18 cellular contexts compared by ENCODE assay signal in genomic region chr20:19433371-19434316, GRCh38.
DNase-seq lines count a peak whose midpoint lies in the region; ATAC-seq lines count a peak whose summit lies in the region.
"Had no signal": no experiment of that assay in that cellular context is flagged by ENCODE, and none has a peak within 500 bp of the region (broad histone marks: within the 10 kb centered on the region; RNA-seq: fewer than 3 reads in every experiment).

No MANE protein-coding gene starts in this region.

- H3K27ac Mint-ChIP-seq in activated naive CD8-positive, alpha-beta T cell treated with anti-CD3 and anti-CD28 coated beads, Interleukin-2, amount 50 U/mL, for 24 hours, result no peak overlapping the region
- H3K27ac Mint-ChIP-seq in activated naive CD8-positive, alpha-beta T cell treated with anti-CD3 and anti-CD28 coated beads for 36 hours, result no peak overlapping the region
- H3K27ac Mint-ChIP-seq in activated CD4-positive, alpha-beta T cell treated with anti-CD3 and anti-CD28 coated beads, Interleukin-2, amount 10 ng/mL, durations not matched to agents 24 days and 14 days, result no peak overlapping the region
- H3K27ac Mint-ChIP-seq: activated CD4-positive, alpha-beta T cell treated with anti-CD3 and anti-CD28 coated beads for 36 hours; activated naive CD8-positive, alpha-beta T cell treated with anti-CD3 and anti-CD28 coated beads, Interleukin-2, amount 10 ng/mL, durations not matched to agents 7 days and 5 days had no signal

- H3K4me3 Mint-ChIP-seq in activated naive CD8-positive, alpha-beta T cell treated with anti-CD3 and anti-CD28 coated beads, Interleukin-2, amount 50 U/mL, for 24 hours, result no peak overlapping the region
- H3K4me3 Mint-ChIP-seq in activated naive CD8-positive, alpha-beta T cell treated with anti-CD3 and anti-CD28 coated beads for 36 hours, result no peak overlapping the region
- no peak overlapping the region for H3K4me3 Mint-ChIP-seq in activated CD4-positive, alpha-beta T cell treated with anti-CD3 and anti-CD28 coated beads, Interleukin-2, amount 10 ng/mL, durations not matched to agents 24 days and 14 days
- H3K4me3 Mint-ChIP-seq: activated CD4-positive, alpha-beta T cell treated with anti-CD3 and anti-CD28 coated beads for 36 hours; activated naive CD8-positive, alpha-beta T cell treated with anti-CD3 and anti-CD28 coated beads, Interleukin-2, amount 10 ng/mL, durations not matched to agents 7 days and 5 days had no signal

- H3K9me3 Mint-ChIP-seq in activated naive CD8-positive, alpha-beta T cell treated with anti-CD3 and anti-CD28 coated beads, Interleukin-2, amount 50 U/mL, for 24 hours, result no peaks in the 10 kb centered on the region
- H3K9me3 Mint-ChIP-seq in activated naive CD8-positive, alpha-beta T cell treated with anti-CD3 and anti-CD28 coated beads for 36 hours, result no peaks in the 10 kb centered on the region
- H3K9me3 Mint-ChIP-seq in activated CD4-positive, alpha-beta T cell treated with anti-CD3 and anti-CD28 coated beads, Interleukin-2, amount 10 ng/mL, durations not matched to agents 24 days and 14 days, result no peaks in the 10 kb centered on the region
- H3K9me3 Mint-ChIP-seq: activated naive CD8-positive, alpha-beta T cell treated with anti-CD3 and anti-CD28 coated beads, Interleukin-2, amount 10 ng/mL, durations not matched to agents 7 days and 5 days had no signal

- H3K4me1 Mint-ChIP-seq in activated naive CD8-positive, alpha-beta T cell treated with anti-CD3 and anti-CD28 coated beads, Interleukin-2, amount 50 U/mL, for 24 hours, result peaks cover 6% of the 10 kb centered on the region
- peaks cover 3% of the 10 kb centered on the region for H3K4me1 Mint-ChIP-seq in activated naive CD8-positive, alpha-beta T cell treated with anti-CD3 and anti-CD28 coated beads for 36 hours
- H3K4me1 Mint-ChIP-seq in activated CD4-positive, alpha-beta T cell treated with anti-CD3 and anti-CD28 coated beads, Interleukin-2, amount 10 ng/mL, durations not matched to agents 24 days and 14 days, result no peaks in the 10 kb centered on the region
- H3K4me1 Mint-ChIP-seq: activated CD4-positive, alpha-beta T cell treated with anti-CD3 and anti-CD28 coated beads for 36 hours; activated naive CD8-positive, alpha-beta T cell treated with anti-CD3 and anti-CD28 coated beads, Interleukin-2, amount 10 ng/mL, durations not matched to agents 7 days and 5 days had no signal

- DNase-seq in activated naive CD8-positive, alpha-beta T cell treated with anti-CD3 and anti-CD28 coated beads, Interleukin-2, amount 50 U/mL, for 24 hours, result no peak
- no peak for DNase-seq in activated naive CD8-positive, alpha-beta T cell treated with anti-CD3 and anti-CD28 coated beads for 36 hours
- DNase-seq in MV-4-11 (lab: John Stamatoyannopoulos, UW) (peak; percentile 74), hepatic stellate cell (ENCODE audit: low spot score) (peak; percentile 41), medulla oblongata (ENCODE audit: extremely low spot score) (no peak)
- DNase-seq in activated CD4-positive, alpha-beta T cell treated with anti-CD3 and anti-CD28 coated beads, Interleukin-2, amount 10 ng/mL, durations not matched to agents 24 days and 14 days, result no peak
- DNase-seq: activated CD4-positive, alpha-beta T cell treated with anti-CD3 and anti-CD28 coated beads for 36 hours; activated naive CD8-positive, alpha-beta T cell treated with anti-CD3 and anti-CD28 coated beads, Interleukin-2, amount 10 ng/mL, durations not matched to agents 7 days and 5 days; activated T-cell treated with anti-CD3 and anti-CD28 coated beads, Interleukin-2, amount 50 U/mL, for 1 hour; COR-L47; glutamatergic neuron; KG1; NCI-H1417 treated with DMSO at 0.1 percent for 48 hours; pancreas; T1000 had no signal

- no peaks in the 10 kb centered on the region for H3K36me3 Mint-ChIP-seq in activated naive CD8-positive, alpha-beta T cell treated with anti-CD3 and anti-CD28 coated beads, Interleukin-2, amount 50 U/mL, for 24 hours (ENCODE audit: low read depth)
- no peaks in the 10 kb centered on the region for H3K36me3 Mint-ChIP-seq in activated naive CD8-positive, alpha-beta T cell treated with anti-CD3 and anti-CD28 coated beads for 36 hours
- no peaks in the 10 kb centered on the region for H3K36me3 Mint-ChIP-seq in activated CD4-positive, alpha-beta T cell treated with anti-CD3 and anti-CD28 coated beads, Interleukin-2, amount 10 ng/mL, durations not matched to agents 24 days and 14 days (ENCODE audit: low read depth)
- H3K36me3 Mint-ChIP-seq: activated naive CD8-positive, alpha-beta T cell treated with anti-CD3 and anti-CD28 coated beads, Interleukin-2, amount 10 ng/mL, durations not matched to agents 7 days and 5 days had no signal

- peak; percentile 61 for ATAC-seq in activated naive CD8-positive, alpha-beta T cell treated with anti-CD3 and anti-CD28 coated beads, Interleukin-2, amount 50 U/mL, for 24 hours
- ATAC-seq in GM19395 (IDR thresholded peaks at IDR 0.05; ENCODE audit: unreplicated experiment) (no peak), HG03354 (IDR thresholded peaks at IDR 0.05; ENCODE audit: poor library complexity, severe bottlenecking, unreplicated experiment) (no peak)
- ATAC-seq: activated CD4-positive, alpha-beta T cell treated with anti-CD3 and anti-CD28 coated beads for 36 hours; HCT116 had no signal

- no peaks in the 10 kb centered on the region for H3K27me3 Mint-ChIP-seq in activated naive CD8-positive, alpha-beta T cell treated with anti-CD3 and anti-CD28 coated beads, Interleukin-2, amount 50 U/mL, for 24 hours
- no peaks in the 10 kb centered on the region for H3K27me3 Mint-ChIP-seq in activated naive CD8-positive, alpha-beta T cell treated with anti-CD3 and anti-CD28 coated beads for 36 hours
- no peaks in the 10 kb centered on the region for H3K27me3 Mint-ChIP-seq in activated CD4-positive, alpha-beta T cell treated with anti-CD3 and anti-CD28 coated beads, Interleukin-2, amount 10 ng/mL, durations not matched to agents 24 days and 14 days
- H3K27me3 Mint-ChIP-seq: activated CD4-positive, alpha-beta T cell treated with anti-CD3 and anti-CD28 coated beads for 36 hours had no signal

- intact Hi-C loops in activated CD4-positive, alpha-beta T cell treated with anti-CD3 and anti-CD28 coated beads, Interleukin-2, amount 10 ng/mL, durations not matched to agents 24 days and 14 days (cut with micrococcal nuclease), result no loop called here

Comparison
In these comparisons a context has a peak if more than half of its experiments do, and no peak if none do; other contexts are left out.
1. DNase-seq: peak in MV-4-11 (single experiment) and hepatic stellate cell (single experiment); none in activated naive CD8-positive, alpha-beta T cell treated with anti-CD3 and anti-CD28 coated beads, Interleukin-2, amount 50 U/mL, for 24 hours (single experiment), activated naive CD8-positive, alpha-beta T cell treated with anti-CD3 and anti-CD28 coated beads for 36 hours (single experiment), medulla oblongata (single experiment) and activated CD4-positive, alpha-beta T cell treated with anti-CD3 and anti-CD28 coated beads, Interleukin-2, amount 10 ng/mL, durations not matched to agents 24 days and 14 days (single experiment).